9 cellular contexts compared by ENCODE assay signal in the genomic region with DNA sequence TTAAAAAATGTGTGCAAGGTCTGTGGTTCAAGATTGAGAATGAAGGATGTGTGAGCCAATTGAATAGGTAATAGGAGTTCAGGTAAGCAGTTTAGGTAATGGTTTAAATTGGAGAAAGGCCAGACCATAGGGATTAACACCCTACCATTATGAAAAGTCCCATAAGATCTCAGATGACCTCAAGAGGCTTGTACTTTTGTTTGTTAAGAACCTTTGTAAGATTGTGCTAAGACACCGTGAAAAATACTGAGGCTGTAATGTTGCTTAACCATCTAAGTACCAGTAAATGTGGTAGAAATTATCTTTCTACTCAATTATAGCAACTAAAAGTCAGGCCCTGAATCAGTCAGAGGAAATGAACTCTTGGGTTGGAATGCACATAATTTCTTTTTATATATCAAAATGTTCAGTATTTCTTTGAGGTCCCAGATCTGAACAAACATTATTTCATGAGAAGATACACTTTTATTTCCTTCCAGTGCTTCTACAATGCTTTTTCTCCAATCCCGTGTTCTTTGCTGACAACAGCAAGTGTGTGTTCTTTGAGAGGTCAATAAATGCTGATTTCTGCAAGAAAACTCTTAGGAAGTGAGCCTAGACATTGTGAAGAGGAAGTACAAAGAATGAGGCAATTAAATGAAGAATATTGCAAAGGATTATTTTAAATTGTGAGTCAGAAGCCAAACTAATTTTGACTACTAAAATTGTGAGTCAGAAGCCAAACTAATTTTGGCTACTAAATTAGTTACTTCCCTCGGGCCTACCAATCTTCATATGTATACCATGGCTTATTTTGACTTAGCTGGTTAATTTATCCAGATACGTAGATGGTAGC.
A peak's percentile ranks its signal among the peaks of the same experiment; 100 is the strongest.
DNase-seq lines count a peak whose midpoint lies in the region; ATAC-seq, FAIRE-seq and TF ChIP-seq lines count a peak whose summit lies in the region.
"Had no signal": no experiment of that assay in that cellular context is flagged by ENCODE, and none has a peak within 500 bp of the region (broad histone marks: within the 10 kb centered on the region; RNA-seq: fewer than 3 reads in every experiment).

No MANE protein-coding gene starts in this region.

- TF ChIP-seq EP300 in HepG2 (IDR thresholded peaks at IDR 0.05; ENCODE audit: low read depth in 2 of 2, low read length in 2 of 2) (no peak), HepG2 (CRISPR knock-in tag; IDR thresholded peaks at IDR 0.05; ENCODE audit: borderline replicate concordance) (no peak)

- H3K4me1 ChIP-seq in right lobe of liver (peaks cover 0 to 37% (median 17%) of the 10 kb centered on the region in 4 donors), HepG2 (ENCODE audit: insufficient read depth, low read length) (peaks cover 48% of the 10 kb centered on the region), iPS-20b (ENCODE audit: insufficient read depth, low read length) (peaks cover 20% of the 10 kb centered on the region)

- WGBS in right lobe of liver (ENCODE audit: insufficient coverage, low coverage, low lambda C conversion rate, missing lambda C conversion rate): 45% methylated on average over 4 of the region's 4 CpGs
- 98% methylated on average over 4 of the region's 4 CpGs for WGBS in HepG2 (ENCODE audit: low lambda C conversion rate)

- no peaks in the 10 kb centered on the region for H3K27me3 ChIP-seq in right lobe of liver
- H3K27me3 ChIP-seq in HepG2 (ENCODE audit: control insufficient read depth in 1 of 2, insufficient read depth in 2 of 2, low read length in 2 of 2): no peaks in the 10 kb centered on the region
- no peaks in the 10 kb centered on the region for H3K27me3 ChIP-seq in iPS-20b (ENCODE audit: insufficient read depth, low read length)

- ATAC-seq in right lobe of liver: peak; percentile 28 to 54 (median 42)
- no peak for ATAC-seq in HepG2
- ATAC-seq in HG02852 (IDR thresholded peaks at IDR 0.05; ENCODE audit: unreplicated experiment): no peak

- POLR2A ChIA-PET in HepG2 (lab: Yijun Ruan, JAX): no interaction called here

- H3K9ac ChIP-seq in HepG2 (ENCODE audit: insufficient read depth, low read depth, low read length): no peak overlapping the region
- H3K9ac ChIP-seq in iPS-20b (ENCODE audit: low read depth, low read length): no peak overlapping the region

- no peak overlapping the region for H3K4me3 ChIP-seq in right lobe of liver
- H3K4me3 ChIP-seq in HepG2 (replicated peaks in 1 of 3; ENCODE audit: insufficient read depth in 1 of 3, low read depth in 2 of 3, low read length in 3 of 3): no peak overlapping the region
- no peak overlapping the region for H3K4me3 ChIP-seq in iPS-20b (ENCODE audit: low read length)

- intact Hi-C loops in right lobe of liver (cut with DNase I): no loop called here
- intact Hi-C loops in HepG2 (cut with micrococcal nuclease; ENCODE audit: unreplicated experiment): no loop called here

- CTCF ChIA-PET in HepG2 (lab: Yijun Ruan, JAX; ENCODE audit: low intra/inter-chr PET ratio, low total read pairs): no interaction called here

- no peak for TF ChIP-seq POLR2A in right lobe of liver (IDR thresholded peaks at IDR 0.05)
- TF ChIP-seq POLR2A in HepG2 (IDR thresholded peaks at IDR 0.05; ENCODE audit: insufficient read depth in 1 of 2, low read depth in 2 of 2, low read length in 2 of 2): no peak

- DNase-seq in right lobe of liver (no peak), HepG2 (ENCODE audit: low spot score) (no peak), SKM-1 (lab: John Stamatoyannopoulos, UW; ENCODE audit: unreplicated experiment) (peak; percentile 67), urothelium cell line (ENCODE audit: low spot score) (no peak), activated gamma-delta T cell (lab: John Stamatoyannopoulos, UW) (no peak), NCI-H1694 (lab: John Stamatoyannopoulos, UW) (no peak)
- DNase-seq: DMS153 had no signal

- FAIRE-seq in HepG2 (lab: Jason Lieb, UNC) (no peak), urothelium cell line (lab: Jason Lieb, UNC) (peak; percentile 40)

- H3K79me2 ChIP-seq in HepG2 (ENCODE audit: insufficient read depth, low read length): peaks cover 83% of the 10 kb centered on the region

- peaks cover 27% of the 10 kb centered on the region for H4K20me1 ChIP-seq in HepG2 (ENCODE audit: insufficient read depth, low read length)

- in situ Hi-C loops in HepG2 (cut with HindIII; ENCODE audit: extremely low pct_ligation_motif_present, low pct_unique_long_range_greater_than_20kb): no loop called here

- BruUV-seq in HepG2 (replicated peaks; lab: Mats Ljungman, UMichigan): no TSS peak

- TF ChIP-seq CTCF in right lobe of liver (IDR thresholded peaks at IDR 0.05) (no peak), HepG2 (CRISPR knock-in tag; IDR thresholded peaks at IDR 0.05) (no peak)

- H3K4me2 ChIP-seq in HepG2 (ENCODE audit: low read depth, low read length): no peak overlapping the region

- TF ChIP-seq RAD21 in HepG2 (CRISPR knock-in tag; IDR thresholded peaks at IDR 0.05): no peak

- no peaks in the 10 kb centered on the region for H3K9me3 ChIP-seq in right lobe of liver
- H3K9me3 ChIP-seq in HepG2 (ENCODE audit: low read length): no peaks in the 10 kb centered on the region
- no peaks in the 10 kb centered on the region for H3K9me3 ChIP-seq in iPS-20b (ENCODE audit: insufficient read depth, low read depth, low read length)

- no peak overlapping the region for H3K27ac ChIP-seq in right lobe of liver
- H3K27ac ChIP-seq in HepG2 (ENCODE audit: extremely low read length, insufficient read depth, low read length): no peak overlapping the region
- H3K27ac ChIP-seq in iPS-20b (ENCODE audit: low read length): peak overlapping the region; percentile 16

- H2AFZ ChIP-seq in HepG2 (ENCODE audit: low read length): no peak overlapping the region

- no peaks in the 10 kb centered on the region for H3K36me3 ChIP-seq in right lobe of liver
- H3K36me3 ChIP-seq in HepG2 (replicated peaks in 1 of 2; ENCODE audit: control insufficient read depth in 1 of 2, insufficient read depth in 2 of 2, low read length in 2 of 2): no peaks in the 10 kb centered on the region
- H3K36me3 ChIP-seq in iPS-20b (ENCODE audit: insufficient read depth, low read depth, low read length): no peaks in the 10 kb centered on the region

TF ChIP-seq in HepG2, 621 proteins besides CTCF, POLR2A, EP300 and RAD21:
- TF ChIP-seq JUNB (CRISPR knock-in tag; IDR thresholded peaks at IDR 0.05; ENCODE audit: borderline replicate concordance): no peak
- TF ChIP-seq MAFK (conservative IDR thresholded peaks at IDR 0.05 in 1 of 2, IDR thresholded peaks at IDR 0.05 in 1 of 2; ENCODE audit: low read length in 2 of 2): peak in 1 of 2 experiments; percentile 46; a peak in 1 of 4 replicates
- TF ChIP-seq NFATC3 (CRISPR knock-in tag; IDR thresholded peaks at IDR 0.05): no peak
TF ChIP-seq in HepG2: peak in this region for 1.

Comparison
In these comparisons a context has a peak if more than half of its experiments do, and no peak if none do; other contexts are left out.
1. ATAC-seq: peak in right lobe of liver (4 of 4); none in HepG2 (single experiment) and HG02852 (single experiment).